ENCODE assay signal across 30 cellular contexts in the genomic region with DNA sequence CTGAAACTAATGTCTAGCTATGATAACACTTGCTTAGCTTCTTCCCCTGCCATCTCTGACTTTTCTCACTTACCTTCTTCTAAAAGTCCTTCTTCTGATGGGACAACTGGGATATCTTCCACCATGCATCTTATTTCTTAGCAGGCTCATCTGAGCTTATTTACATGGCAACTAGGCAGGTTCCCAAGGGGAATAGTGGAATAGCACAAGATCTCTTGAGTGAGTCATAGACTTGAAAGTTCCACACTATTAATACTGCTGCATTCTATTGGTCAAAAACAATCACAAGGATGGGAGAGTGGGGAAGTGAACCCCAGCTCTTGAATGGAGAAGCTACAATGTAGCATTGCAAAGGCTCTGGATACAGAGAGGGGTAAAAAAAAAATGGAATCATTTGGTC.
"Had no signal": no experiment of that assay in that cellular context is flagged by ENCODE, and none has a peak within 500 bp of the region (broad histone marks: within the 10 kb centered on the region; RNA-seq: fewer than 3 reads in every experiment).

No MANE protein-coding gene starts in this region.

- ATAC-seq: activated naive CD8-positive, alpha-beta T cell treated with anti-CD3 and anti-CD28 coated beads, Interleukin-2, amount 50 U/mL, for 24 hours; activated T-helper 17 cell treated with anti-CD3 and anti-CD28 coated beads, Interleukin-2, amount 50 U/mL, for 72 hours; gastrocnemius medialis; left cardiac atrium; left ventricle myocardium superior; stimulated activated naive B cell treated with anti-CD40 and anti-IgM and Interleukin-4, amounts not matched to agents 10 μg/mL and 1 μg/mL and 100 μg/mL, for 72 hours had no signal

- H3K4me1 ChIP-seq: gastrocnemius medialis, tibial nerve had no signal

- DNase-seq: activated CD4-positive, alpha-beta memory T cell treated with anti-CD3 and anti-CD28 coated beads, Interleukin-2, amount 10 ng/mL, durations not matched to agents 7 days and 5 days; activated CD4-positive, alpha-beta T cell treated with anti-CD3 and anti-CD28 coated beads, Interleukin-2, amount 10 ng/mL, durations not matched to agents 7 days and 5 days; activated CD4-positive, CD25-positive, alpha-beta regulatory T cell treated with anti-CD3 and anti-CD28 coated beads, Interleukin-2, amount 50 U/mL, for 72 hours; activated CD8-positive, alpha-beta memory T cell treated with anti-CD3 and anti-CD28 coated beads, Interleukin-2, amount 50 U/mL, for 48 hours; activated gamma-delta T cell treated with Interleukin-2 at 50 U/mL for 16 hours; activated naive CD8-positive, alpha-beta T cell treated with anti-CD3 and anti-CD28 coated beads, Interleukin-2, amount 50 U/mL, for 24 hours; activated T-cell treated with anti-CD3 and anti-CD28 coated beads, Interleukin-2, amount 50 U/mL, for 24 hours; amygdala; dorsolateral prefrontal cortex; effector memory CD4-positive, alpha-beta T cell; gastrocnemius medialis; glutamatergic neuron; islet precursor cell; left cardiac atrium; left ventricle myocardium superior; mammary epithelial cell; naive B cell; nephron progenitor cell; sigmoid colon; stimulated activated CD4-positive, alpha-beta T cell treated with anti-CD3 and anti-CD28 coated beads, Interleukin-15, amount 100 ng/mL, for 24 hours; stimulated activated CD4-positive, alpha-beta T cell treated with anti-CD3 and anti-CD28 coated beads, Interleukin-2, amount 100 ng/mL, for 24 hours; stimulated activated naive B cell treated with anti-CD40 and anti-IgM and Interleukin-4, amounts not matched to agents 10 μg/mL and 1 μg/mL and 100 μg/mL, for 72 hours; stomach; SW 1271; T-helper 9 cell; WERI-Rb-1 had no signal

- H3K4me3 ChIP-seq: coronary artery, dorsolateral prefrontal cortex, gastrocnemius medialis, sigmoid colon, stomach, tibial nerve had no signal

- H3K9me3 ChIP-seq: gastrocnemius medialis, neutrophil, sigmoid colon, tibial nerve had no signal

- H3K36me3 ChIP-seq: gastrocnemius medialis, neutrophil, sigmoid colon, stomach, tibial nerve, WERI-Rb-1 had no signal

- H3K27me3 ChIP-seq: dorsolateral prefrontal cortex, gastrocnemius medialis, sigmoid colon, stomach, tibial nerve had no signal

- H3K27ac ChIP-seq: coronary artery, dorsolateral prefrontal cortex, gastrocnemius medialis, neutrophil, sigmoid colon, stomach, tibial nerve, WERI-Rb-1 had no signal
